8 cellular contexts compared by ENCODE assay signal in genomic region chr3:27360113-27361078, GRCh38. TPM values are rescaled to one million over a fixed set of nuclear protein-coding genes. Genes with fewer than 3 reads are reported as not detected.
DNase-seq lines count a peak whose midpoint lies in the region; ATAC-seq and TF ChIP-seq lines count a peak whose summit lies in the region.

No MANE protein-coding gene starts in this region.

- intact Hi-C loops in CD4-positive, alpha-beta memory T cell (cut with micrococcal nuclease), result no loop called here

- CTCF ChIA-PET in CD4-positive, alpha-beta memory T cell (lab: Charles Lee; ENCODE audit: partially characterized antibody), result interaction anchor here (1.0 kb wide), 1 partner anchor 300 kb away, joined by 3 read pairs; no protein-coding TSS in a partner anchor

- peaks cover 34% of the 10 kb centered on the region for H3K4me1 ChIP-seq in CD4-positive, alpha-beta memory T cell (ENCODE audit: insufficient read depth, low read length)

- no peak overlapping the region for H3K27ac ChIP-seq in CD4-positive, alpha-beta memory T cell (ENCODE audit: low read depth, low read length)

- H3K36me3 Mint-ChIP-seq in CD4-positive, alpha-beta memory T cell, result no peaks in the 10 kb centered on the region

- peak overlapping the region in 2 of 7 donors; percentile 66 to 90 for H3K27ac Mint-ChIP-seq in CD4-positive, alpha-beta memory T cell

- no peak for TF ChIP-seq CTCF in foreskin fibroblast (IDR thresholded peaks at IDR 0.05; ENCODE audit: low read depth, low read length)

- no peaks in the 10 kb centered on the region for H3K36me3 ChIP-seq in CD4-positive, alpha-beta memory T cell (ENCODE audit: insufficient read depth, low read length)

- peaks cover 26 to 43% (median 34%) of the 10 kb centered on the region in 4 donors for H3K4me1 Mint-ChIP-seq in CD4-positive, alpha-beta memory T cell

- H3K9me3 ChIP-seq in CD4-positive, alpha-beta memory T cell (ENCODE audit: control insufficient read depth in 1 of 2, low read length in 2 of 2), result no peaks in the 10 kb centered on the region

- DNase-seq in NCI-H345 treated with DMSO at 0.1 percent for 48 hours (lab: John Stamatoyannopoulos, UW; ENCODE audit: unreplicated experiment) (peak; percentile 84), foreskin fibroblast (peak; percentile 44 to 59), GF-D8 (lab: John Stamatoyannopoulos, UW) (no peak), NCI-H187 (lab: John Stamatoyannopoulos, UW) (no peak), cerebellum (ENCODE audit: low spot score) (no peak)
- no peak for DNase-seq in CD4-positive, alpha-beta memory T cell

- no peaks in the 10 kb centered on the region for H3K9me3 Mint-ChIP-seq in CD4-positive, alpha-beta memory T cell

- POLR2A ChIA-PET in CD4-positive, alpha-beta memory T cell (lab: Charles Lee; ENCODE audit: partially characterized antibody), result interaction anchor here (1.3 kb wide), 1 partner anchor 9 kb away, joined by 4 read pairs; the partner anchor contains the start of gene NEK10

- ATAC-seq in GM18498 (IDR thresholded peaks at IDR 0.05; ENCODE audit: unreplicated experiment) (peak; percentile 61), HG02840 (IDR thresholded peaks at IDR 0.05; ENCODE audit: low FRiP score, unreplicated experiment) (peak; percentile 53)

- no peaks in the 10 kb centered on the region for H3K27me3 Mint-ChIP-seq in CD4-positive, alpha-beta memory T cell

- H3K27me3 ChIP-seq in CD4-positive, alpha-beta memory T cell (ENCODE audit: insufficient read depth, low read length), result no peaks in the 10 kb centered on the region

- H3K4me3 ChIP-seq in foreskin fibroblast (ENCODE audit: low read depth in 1 of 2, low read length in 2 of 2), result no peak overlapping the region
- no peak overlapping the region for H3K4me3 ChIP-seq in CD4-positive, alpha-beta memory T cell (ENCODE audit: low read length in 2 of 2)

- no peak overlapping the region for H3K4me3 Mint-ChIP-seq in CD4-positive, alpha-beta memory T cell

RNA-seq across cellular contexts. Expression of gene NEK10, which starts 8.8 kb away (rescaled TPM):
- 1 to 10 TPM; 1.4 to 2.7 TPM for total RNA-seq in CD4-positive, alpha-beta memory T cell
- under 1 TPM in 1 of 2 donors, not detected in 1; 0.10 TPM for polyA plus RNA-seq in CD4-positive, alpha-beta memory T cell
- 31.5 TPM for total RNA-seq in cerebellum

Comparison
In these comparisons a context has a peak if more than half of its experiments do, and no peak if none do; other contexts are left out.
1. DNase-seq: peak in NCI-H345 treated with DMSO at 0.1 percent for 48 hours (single experiment) and foreskin fibroblast (2 of 2); none in CD4-positive, alpha-beta memory T cell (0 of 5), GF-D8 (single experiment), NCI-H187 (0 of 2) and cerebellum (single experiment).